In genomic region chrX:106300656-106301055, GRCh38 we compare ENCODE assay signal across 21 cellular contexts.
"Had no signal": no experiment of that assay in that cellular context is flagged by ENCODE, and none has a peak within 500 bp of the region (broad histone marks: within the 10 kb centered on the region; RNA-seq: fewer than 3 reads in every experiment).

No MANE protein-coding gene starts in this region.

- H3K27me3 Mint-ChIP-seq: naive B cell had no signal

- H3K36me3 ChIP-seq: neutrophil, right atrium auricular region, sigmoid colon, stomach, thoracic aorta, transverse colon had no signal

- H3K9me3 ChIP-seq: neutrophil, sigmoid colon, stomach, thoracic aorta, transverse colon had no signal

- H3K27me3 ChIP-seq: hepatocyte, neutrophil, right atrium auricular region, sigmoid colon, stomach, transverse colon had no signal

- H3K4me1 Mint-ChIP-seq: naive B cell had no signal

- DNase-seq: effector memory CD4-positive, alpha-beta T cell; erythroblast; foreskin melanocyte; head of caudate nucleus; left colon; left ventricle myocardium superior; mesendoderm; naive B cell; posterior cingulate gyrus; sigmoid colon; stimulated activated CD4-positive, alpha-beta T cell treated with anti-CD3 and anti-CD28 coated beads, Interleukin-12 subunit alpha, Interleukin-12 subunit beta, amount 100 ng/mL, for 4 hours; stimulated activated naive CD4-positive, alpha-beta T cell; stomach; substantia nigra; transverse colon had no signal

- H3K4me2 ChIP-seq: hepatocyte had no signal

- H3K4me3 Mint-ChIP-seq: naive B cell had no signal

- H3K79me2 ChIP-seq: hepatocyte had no signal

- H2AFZ ChIP-seq: hepatocyte had no signal

- H3K27ac ChIP-seq: hepatocyte, neutrophil, right atrium auricular region, sigmoid colon, skin epidermis, stomach, thoracic aorta, transverse colon had no signal

- H3K36me3 Mint-ChIP-seq: naive B cell had no signal

- H3K4me3 ChIP-seq: hepatocyte, lung, right atrium auricular region, sigmoid colon, skin epidermis, stomach, thoracic aorta, transverse colon had no signal

- H3K27ac Mint-ChIP-seq: naive B cell had no signal

- ATAC-seq: left colon, left ventricle myocardium superior had no signal

- H3K4me1 ChIP-seq: right atrium auricular region, sigmoid colon, stomach, transverse colon had no signal
